In the genomic region with DNA sequence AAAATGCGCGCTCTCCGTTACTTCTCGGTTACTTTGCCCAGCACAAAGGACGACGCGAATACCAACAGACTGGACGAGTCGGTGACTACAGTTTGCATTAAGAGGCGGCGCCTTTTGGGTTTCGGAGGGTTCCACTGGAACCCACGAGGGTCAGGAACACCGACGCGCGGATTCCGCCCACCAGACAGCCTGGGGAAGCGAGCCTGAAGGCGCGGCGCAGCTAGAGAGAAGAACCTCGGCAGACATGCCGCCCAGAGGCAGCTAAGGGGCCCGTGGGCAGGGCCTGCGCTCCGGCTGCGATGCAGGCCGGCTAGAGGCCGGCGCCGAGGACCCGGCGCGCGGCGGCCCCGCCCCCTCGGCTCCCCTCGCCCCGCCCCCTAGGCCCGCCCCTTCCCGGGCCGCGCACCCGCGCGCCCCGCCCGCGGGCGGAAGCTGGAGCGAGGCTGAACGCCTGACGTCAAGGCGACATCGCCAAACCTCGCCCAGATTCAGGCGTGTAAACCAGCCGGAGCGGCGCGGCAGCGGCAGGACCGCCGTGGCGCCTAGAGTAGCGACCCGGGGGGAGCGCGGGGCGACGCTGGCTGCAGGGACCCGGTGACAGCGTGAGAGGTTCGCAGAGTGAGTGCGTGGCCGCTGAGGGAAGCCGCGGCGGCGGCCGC, we compare ENCODE assay signal across 1 cellular context.
A peak's percentile ranks its signal among the peaks of the same experiment; 100 is the strongest.
TF ChIP-seq lines count a peak whose summit lies in the region.

TSS of gene RAP1B (plus strand) at position 465 of the 659 bp plus-strand sequence. CDS start 37,826 bp downstream, outside the sequence.

TF ChIP-seq in K562, 482 proteins besides CTCF, POLR2A, EP300 and RAD21 (continued from another document and continues in another):
- no peak for TF ChIP-seq STAT6 (CRISPR knock-in tag; IDR thresholded peaks at IDR 0.05)
- no peak for TF ChIP-seq LCOR (CRISPR knock-in tag; IDR thresholded peaks at IDR 0.05)
- TF ChIP-seq ZBTB11 (CRISPR knock-in tag; IDR thresholded peaks at IDR 0.05), result peak in 1 of 3 experiments; percentile 65; a peak in 1 of 6 replicates
- no peak for TF ChIP-seq KLF6 (CRISPR knock-in tag; IDR thresholded peaks at IDR 0.05; ENCODE audit: borderline replicate concordance)
- peak; percentile 47 for TF ChIP-seq BCOR (IDR thresholded peaks at IDR 0.05)
- TF ChIP-seq ZNF133 (CRISPR knock-in tag; IDR thresholded peaks at IDR 0.05), result no peak
- TF ChIP-seq CC2D1A (IDR thresholded peaks at IDR 0.05), result no peak
- no peak for TF ChIP-seq TCF7 (IDR thresholded peaks at IDR 0.05; ENCODE audit: borderline replicate concordance)
- peak in 1 of 2 experiments; percentile 43; a peak in 2 of 4 replicates for TF ChIP-seq MNT (conservative IDR thresholded peaks at IDR 0.05)
- peak; percentile 75 for TF ChIP-seq HNRNPLL (IDR thresholded peaks at IDR 0.05; ENCODE audit: low read depth, low read length, poor library complexity, severe bottlenecking)
- TF ChIP-seq NR3C1 (CRISPR knock-in tag; IDR thresholded peaks at IDR 0.05), result no peak
- TF ChIP-seq ZNF23 (CRISPR knock-in tag; IDR thresholded peaks at IDR 0.05), result no peak
- TF ChIP-seq PTTG1 (tag; IDR thresholded peaks at IDR 0.05; ENCODE audit: low read depth), result no peak
- TF ChIP-seq JUND (IDR thresholded peaks at IDR 0.05; ENCODE audit: borderline replicate concordance, low read depth, low read length), result 0 out of 2 replicates have a peak, but pooled peaks have one; percentile 31
- TF ChIP-seq JUND (tag; IDR thresholded peaks at IDR 0.05; ENCODE audit: borderline replicate concordance, low read depth, low read length), result no peak
- TF ChIP-seq, protein P1, sequence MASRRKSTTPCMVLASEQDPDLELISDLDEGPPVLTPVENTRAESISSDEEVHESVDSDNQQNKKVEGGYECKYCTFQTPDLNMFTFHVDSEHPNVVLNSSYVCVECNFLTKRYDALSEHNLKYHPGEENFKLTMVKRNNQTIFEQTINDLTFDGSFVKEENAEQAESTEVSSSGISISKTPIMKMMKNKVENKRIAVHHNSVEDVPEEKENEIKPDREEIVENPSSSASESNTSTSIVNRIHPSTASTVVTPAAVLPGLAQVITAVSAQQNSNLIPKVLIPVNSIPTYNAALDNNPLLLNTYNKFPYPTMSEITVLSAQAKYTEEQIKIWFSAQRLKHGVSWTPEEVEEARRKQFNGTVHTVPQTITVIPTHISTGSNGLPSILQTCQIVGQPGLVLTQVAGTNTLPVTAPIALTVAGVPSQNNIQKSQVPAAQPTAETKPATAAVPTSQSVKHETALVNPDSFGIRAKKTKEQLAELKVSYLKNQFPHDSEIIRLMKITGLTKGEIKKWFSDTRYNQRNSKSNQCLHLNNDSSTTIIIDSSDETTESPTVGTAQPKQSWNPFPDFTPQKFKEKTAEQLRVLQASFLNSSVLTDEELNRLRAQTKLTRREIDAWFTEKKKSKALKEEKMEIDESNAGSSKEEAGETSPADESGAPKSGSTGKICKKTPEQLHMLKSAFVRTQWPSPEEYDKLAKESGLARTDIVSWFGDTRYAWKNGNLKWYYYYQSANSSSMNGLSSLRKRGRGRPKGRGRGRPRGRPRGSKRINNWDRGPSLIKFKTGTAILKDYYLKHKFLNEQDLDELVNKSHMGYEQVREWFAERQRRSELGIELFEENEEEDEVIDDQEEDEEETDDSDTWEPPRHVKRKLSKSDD (conservative IDR thresholded peaks at IDR 0.05; ENCODE audit: low read length), result no peak
- no peak for TF ChIP-seq NCOA6 (IDR thresholded peaks at IDR 0.05)
- TF ChIP-seq ARID4B (CRISPR knock-in tag; IDR thresholded peaks at IDR 0.05), result 0 out of 2 replicates have a peak, but pooled peaks have one; percentile 59
- TF ChIP-seq ZNF780A (CRISPR knock-in tag; IDR thresholded peaks at IDR 0.05), result no peak
- TF ChIP-seq ZNF232 (CRISPR knock-in tag; IDR thresholded peaks at IDR 0.05), result no peak
- no peak for TF ChIP-seq PHTF2 (CRISPR knock-in tag; IDR thresholded peaks at IDR 0.05)
- TF ChIP-seq E4F1 (CRISPR knock-in tag; IDR thresholded peaks at IDR 0.05; ENCODE audit: borderline replicate concordance), result no peak
- no peak for TF ChIP-seq PHF21A (IDR thresholded peaks at IDR 0.05; ENCODE audit: borderline replicate concordance, low read depth)
- no peak for TF ChIP-seq SMARCE1 (IDR thresholded peaks at IDR 0.05)
- TF ChIP-seq IRF1 (CRISPR knock-in tag; IDR thresholded peaks at IDR 0.05; ENCODE audit: borderline replicate concordance), result no peak
- TF ChIP-seq, protein P2, sequence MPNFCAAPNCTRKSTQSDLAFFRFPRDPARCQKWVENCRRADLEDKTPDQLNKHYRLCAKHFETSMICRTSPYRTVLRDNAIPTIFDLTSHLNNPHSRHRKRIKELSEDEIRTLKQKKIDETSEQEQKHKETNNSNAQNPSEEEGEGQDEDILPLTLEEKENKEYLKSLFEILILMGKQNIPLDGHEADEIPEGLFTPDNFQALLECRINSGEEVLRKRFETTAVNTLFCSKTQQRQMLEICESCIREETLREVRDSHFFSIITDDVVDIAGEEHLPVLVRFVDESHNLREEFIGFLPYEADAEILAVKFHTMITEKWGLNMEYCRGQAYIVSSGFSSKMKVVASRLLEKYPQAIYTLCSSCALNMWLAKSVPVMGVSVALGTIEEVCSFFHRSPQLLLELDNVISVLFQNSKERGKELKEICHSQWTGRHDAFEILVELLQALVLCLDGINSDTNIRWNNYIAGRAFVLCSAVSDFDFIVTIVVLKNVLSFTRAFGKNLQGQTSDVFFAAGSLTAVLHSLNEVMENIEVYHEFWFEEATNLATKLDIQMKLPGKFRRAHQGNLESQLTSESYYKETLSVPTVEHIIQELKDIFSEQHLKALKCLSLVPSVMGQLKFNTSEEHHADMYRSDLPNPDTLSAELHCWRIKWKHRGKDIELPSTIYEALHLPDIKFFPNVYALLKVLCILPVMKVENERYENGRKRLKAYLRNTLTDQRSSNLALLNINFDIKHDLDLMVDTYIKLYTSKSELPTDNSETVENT (CRISPR knock-in tag; IDR thresholded peaks at IDR 0.05), result peak; percentile 76; the same call in 1 of the 2 replicates
- no peak for TF ChIP-seq NR1H2 (CRISPR knock-in tag; IDR thresholded peaks at IDR 0.05)
- TF ChIP-seq ASH1L (IDR thresholded peaks at IDR 0.05; ENCODE audit: borderline replicate concordance, low read depth, partially characterized antibody), result no peak
- peak; percentile 95 for TF ChIP-seq ZFX (CRISPR knock-in tag; IDR thresholded peaks at IDR 0.05)
- TF ChIP-seq FOXM1 (IDR thresholded peaks at IDR 0.05; ENCODE audit: low read depth), result 0 out of 2 replicates have a peak, but pooled peaks have one; percentile 10
- TF ChIP-seq FOXM1 (CRISPR knock-in tag; IDR thresholded peaks at IDR 0.05; ENCODE audit: low read depth), result no peak
- TF ChIP-seq CCAR2 (IDR thresholded peaks at IDR 0.05; ENCODE audit: low read depth, low read length), result no peak
- no peak for TF ChIP-seq E2F3 (CRISPR knock-in tag; IDR thresholded peaks at IDR 0.05)
- no peak for TF ChIP-seq DMBX1 (CRISPR knock-in tag; IDR thresholded peaks at IDR 0.05; ENCODE audit: borderline replicate concordance)
